Comparison of ENCODE assay signal across 13 cellular contexts in genomic region chr1:3455630-3456448, GRCh38. TPM values are rescaled to one million over a fixed set of nuclear protein-coding genes. Genes with fewer than 3 reads are reported as not detected.
DNase-seq lines count a peak whose midpoint lies in the region; ATAC-seq, FAIRE-seq and TF ChIP-seq lines count a peak whose summit lies in the region.
"Had no signal": no experiment of that assay in that cellular context is flagged by ENCODE, and none has a peak within 500 bp of the region (broad histone marks: within the 10 kb centered on the region; RNA-seq: fewer than 3 reads in every experiment).

No MANE protein-coding gene starts in this region.

- H3K23ac ChIP-seq in mesendoderm (ENCODE audit: low read length): peak overlapping the region; percentile 45

- no peaks in the 10 kb centered on the region for H3K79me2 ChIP-seq in K562 (ENCODE audit: control insufficient read depth, insufficient read depth, low read length)
- peaks cover 3% of the 10 kb centered on the region for H3K79me2 ChIP-seq in mesendoderm (ENCODE audit: control insufficient read depth, insufficient read depth, low read length)
- H3K79me2 ChIP-seq in GM23248 (ENCODE audit: insufficient read depth): no peaks in the 10 kb centered on the region

- H3K56ac ChIP-seq in mesendoderm (ENCODE audit: low read length): peak overlapping the region; percentile 97

- H3K4me2 ChIP-seq in K562 (ENCODE audit: insufficient read depth, low read length) (no peak overlapping the region), mesendoderm (ENCODE audit: low read length) (peak overlapping the region; percentile 84), GM23248 (ENCODE audit: unreplicated experiment) (no peak overlapping the region)

- TF ChIP-seq EP300 in K562 (IDR thresholded peaks at IDR 0.05; ENCODE audit: low read length): no peak
- no peak for TF ChIP-seq EP300 in transverse colon (IDR thresholded peaks at IDR 0.05; ENCODE audit: low read depth)

- peak overlapping the region; percentile 61 for H3K18ac ChIP-seq in mesendoderm (ENCODE audit: low read length)

- no peak overlapping the region for H2BK15ac ChIP-seq in mesendoderm (replicated peaks; ENCODE audit: low read depth)

- intact Hi-C loops in left ventricle myocardium inferior (cut with micrococcal nuclease): no loop called here
- intact Hi-C loops in K562 (cut with micrococcal nuclease): no loop called here
- intact Hi-C loops in transverse colon (cut with DNase I; ENCODE audit: low total_unique reads): no loop called here
- intact Hi-C loops in testis (cut with DNase I; ENCODE audit: low total_unique reads): no loop called here

- no peak overlapping the region for H4K5ac ChIP-seq in mesendoderm (ENCODE audit: low read length)

- ATAC-seq in K562: no peak

- no peaks in the 10 kb centered on the region for H3F3A ChIP-seq in GM23248 (ENCODE audit: insufficient read depth)

- H3K27me3 ChIP-seq in left ventricle myocardium inferior (ENCODE audit: low read depth) (peaks cover 30% of the 10 kb centered on the region), right atrium auricular region (no peaks in the 10 kb centered on the region), K562 (ENCODE audit: control insufficient read depth in 2 of 2, insufficient read depth in 2 of 2, low read length in 2 of 2) (peaks cover 24 to 54% of the 10 kb centered on the region in 2 experiments; a peak in 4 of 5 replicates), mesendoderm (ENCODE audit: insufficient read depth, low read length, poor library complexity) (no peaks in the 10 kb centered on the region), transverse colon (peaks cover 38% of the 10 kb centered on the region), testis (no peaks in the 10 kb centered on the region), GM23248 (replicated peaks; ENCODE audit: insufficient read depth) (peaks cover 33% of the 10 kb centered on the region)

- H3K4ac ChIP-seq in mesendoderm (ENCODE audit: low read depth, low read length): peak overlapping the region; percentile 84

- in situ Hi-C loops in K562 (cut with MboI) (no loop called here), transverse colon (cut with MboI; ENCODE audit: low pct_ligation_motif_present in 1 of 4, low pct_unique_long_range_greater_than_20kb in 1 of 4, low sequenced_read_pairs in 3 of 4) (no loop called here), GM23248 (cut with MboI) (no loop called here)

- TF ChIP-seq RAD21 in K562 (CRISPR knock-in tag; conservative IDR thresholded peaks at IDR 0.05 in 1 of 2, IDR thresholded peaks at IDR 0.05 in 1 of 2): no peak

- DNase-seq in left ventricle myocardium inferior (no peak), right atrium auricular region (ENCODE audit: low spot score) (no peak), K562 (ENCODE audit: extremely low read depth in 1 of 4, low spot score in 3 of 4) (no peak), mesendoderm (no peak), transverse colon (no peak), NCI-H1930 (lab: John Stamatoyannopoulos, UW) (no peak), testis (no peak), GM23248 (no peak)
- DNase-seq: cerebellar nuclear complex, NCI-H187 had no signal

- no peaks in the 10 kb centered on the region for H3K36me3 ChIP-seq in left ventricle myocardium inferior
- H3K36me3 ChIP-seq in right atrium auricular region: no peaks in the 10 kb centered on the region
- no peaks in the 10 kb centered on the region for H3K36me3 ChIP-seq in K562 (ENCODE audit: control insufficient read depth, insufficient read depth, low read length)
- H3K36me3 ChIP-seq in mesendoderm (ENCODE audit: control insufficient read depth, insufficient read depth, low read length): no peaks in the 10 kb centered on the region
- H3K36me3 ChIP-seq in transverse colon: no peaks in the 10 kb centered on the region
- H3K36me3 ChIP-seq in testis (ENCODE audit: low read depth, missing control alignments): no peaks in the 10 kb centered on the region
- H3K36me3 ChIP-seq in GM23248 (ENCODE audit: low read depth): no peaks in the 10 kb centered on the region
- H3K36me3 ChIP-seq: suprapubic skin had no signal

- 28% methylated on average over 17 of the region's 18 CpGs for WGBS in K562 (ENCODE audit: insufficient coverage, low coverage, missing lambda C conversion rate)
- no CpG with 5 or more reads among the region's 18 CpGs for WGBS in mesendoderm (ENCODE audit: extremely low coverage, insufficient coverage, low lambda C conversion rate)
- 82% methylated on average over 17 of the region's 18 CpGs; no CpG with 5 or more reads in 1 of the 2 donors for WGBS in transverse colon (ENCODE audit: low coverage in 1 of 2), 2 donors
- WGBS in testis, 2 donors: 86% methylated on average over 15 to 18 of the region's 18 CpGs
- 86% methylated on average over 17 to 18 of the region's 18 CpGs for WGBS in GM23248 (ENCODE audit: low coverage in 1 of 2, low lambda C conversion rate in 2 of 2, missing lambda C conversion rate in 2 of 2), 2 experiments

- H4K20me1 ChIP-seq in K562 (replicated peaks; ENCODE audit: control insufficient read depth, insufficient read depth, low read length): peaks cover 41% of the 10 kb centered on the region
- no peaks in the 10 kb centered on the region for H4K20me1 ChIP-seq in GM23248 (ENCODE audit: insufficient read depth)

- no peaks in the 10 kb centered on the region for H3K9me1 ChIP-seq in K562 (ENCODE audit: control insufficient read depth, insufficient read depth, low read length)

- BruUV-seq in K562 (replicated peaks; lab: Mats Ljungman, UMichigan): no TSS peak

- POLR2A ChIA-PET in K562 (lab: Yijun Ruan, JAX): no interaction called here

- no peak for TF ChIP-seq POLR2A in K562 (conservative IDR thresholded peaks at IDR 0.05)
- TF ChIP-seq POLR2A in transverse colon (IDR thresholded peaks at IDR 0.05): no peak
- no peak for TF ChIP-seq POLR2A in testis (IDR thresholded peaks at IDR 0.05)

- H2AFZ ChIP-seq in K562 (ENCODE audit: low read depth, low read length): no peak overlapping the region
- H2AFZ ChIP-seq in GM23248: no peak overlapping the region

- H3K4me1 ChIP-seq in left ventricle myocardium inferior (peaks cover 68% of the 10 kb centered on the region), right atrium auricular region (peaks cover 0 to 49% of the 10 kb centered on the region in 2 donors), K562 (replicated peaks in 1 of 2; ENCODE audit: control insufficient read depth in 2 of 2, insufficient read depth in 2 of 2, low read length in 2 of 2) (peaks cover 0 to 39% of the 10 kb centered on the region in 2 experiments; a peak in 3 of 5 replicates), mesendoderm (ENCODE audit: control insufficient read depth, low read depth, low read length) (peaks cover 11% of the 10 kb centered on the region), transverse colon (peaks cover 33 to 74% (median 69%) of the 10 kb centered on the region in 4 donors), testis (peaks cover 42% of the 10 kb centered on the region), GM23248 (ENCODE audit: insufficient read depth) (no peaks in the 10 kb centered on the region)

- H2BK5ac ChIP-seq in mesendoderm (ENCODE audit: low read length): peak overlapping the region; percentile 82

- H3K79me1 ChIP-seq in mesendoderm (ENCODE audit: low read length): peaks cover 4% of the 10 kb centered on the region

- no peaks in the 10 kb centered on the region for H3K9me3 ChIP-seq in left ventricle myocardium inferior (replicated peaks)
- H3K9me3 ChIP-seq in right atrium auricular region: no peaks in the 10 kb centered on the region
- H3K9me3 ChIP-seq in K562 (replicated peaks; ENCODE audit: control insufficient read depth, insufficient read depth, low read depth, low read length): no peaks in the 10 kb centered on the region
- H3K9me3 ChIP-seq in transverse colon: no peaks in the 10 kb centered on the region
- H3K9me3 ChIP-seq in testis: no peaks in the 10 kb centered on the region
- H3K9me3 ChIP-seq in GM23248 (ENCODE audit: low read depth): no peaks in the 10 kb centered on the region
- H3K9me3 ChIP-seq: suprapubic skin had no signal

- no peaks in the 10 kb centered on the region for H3K9me2 ChIP-seq in GM23248 (ENCODE audit: insufficient read depth)

- H3K27ac ChIP-seq in left ventricle myocardium inferior (replicated peaks): peak overlapping the region; percentile 68
- no peak overlapping the region for H3K27ac ChIP-seq in right atrium auricular region
- H3K27ac ChIP-seq in K562 (ENCODE audit: extremely low read depth, low read depth, low read length): no peak overlapping the region
- no peak overlapping the region for H3K27ac ChIP-seq in mesendoderm (ENCODE audit: low read depth, low read length)
- peak overlapping the region; percentile 89 to 93 (median 92) for H3K27ac ChIP-seq in transverse colon
- H3K27ac ChIP-seq in testis: peak overlapping the region in 1 of 2 donors; percentile 63
- no peak overlapping the region for H3K27ac ChIP-seq in GM23248
- H3K27ac ChIP-seq: suprapubic skin had no signal

- H3K4me3 ChIP-seq in left ventricle myocardium inferior (no peak overlapping the region), right atrium auricular region (no peak overlapping the region), K562 (no peak overlapping the region), mesendoderm (ENCODE audit: low read length) (peak overlapping the region; percentile 41), transverse colon (peak overlapping the region in 3 of 4 donors; percentile 70 to 89 (median 75)), testis (no peak overlapping the region), GM23248 (no peak overlapping the region)

- no peak overlapping the region for H2BK120ac ChIP-seq in mesendoderm (ENCODE audit: low read depth, low read length)

- no peak overlapping the region for H4K8ac ChIP-seq in mesendoderm (ENCODE audit: low read depth, low read length)

- H2AK5ac ChIP-seq in mesendoderm (ENCODE audit: low read length): peak overlapping the region; percentile 99

- CTCF ChIA-PET in K562 (lab: Yijun Ruan, JAX; ENCODE audit: low intra/inter-chr PET ratio): no interaction called here

- TF ChIP-seq CTCF in left ventricle myocardium inferior (IDR thresholded peaks at IDR 0.05; ENCODE audit: borderline replicate concordance) (no peak), right atrium auricular region (IDR thresholded peaks at IDR 0.05) (no peak), K562 (IDR thresholded peaks at IDR 0.05 in 2 of 3, conservative IDR thresholded peaks at IDR 0.05 in 1 of 3; ENCODE audit: insufficient read depth in 2 of 3, low read depth in 1 of 3, low read length in 3 of 3) (no peak), transverse colon (IDR thresholded peaks at IDR 0.05) (no peak), testis (IDR thresholded peaks at IDR 0.05) (no peak)

- H3K9ac ChIP-seq in K562 (ENCODE audit: insufficient read depth in 1 of 2, low read depth in 2 of 2, low read length in 2 of 2) (no peak overlapping the region), mesendoderm (ENCODE audit: low read length) (peak overlapping the region; percentile 72), GM23248 (no peak overlapping the region)

- no peak for FAIRE-seq in K562 (lab: Jason Lieb, UNC)
- FAIRE-seq: HTR-8/SVneo, TTC549 had no signal

RNA-seq across cellular contexts. Expression of gene ARHGEF16, which starts 1.4 kb away (rescaled TPM):
- total RNA-seq in left ventricle myocardium inferior (0.52 TPM), right atrium auricular region (1 to 10 TPM in 1 of 2 donors, under 1 TPM in 1; 0.22 to 1.5 TPM), K562 (2014; rRNA removed) (0.45 and 0.94 TPM in 2 replicates), K562 (2014; rRNA removed; fragmentation: Illumina TruSeq; extraction: Trizol) (0.06 and 0.15 TPM in 2 replicates), K562 (2015; rRNA removed; fragmentation: Illumina TruSeq; extraction: Trizol) (0.11 and 0.25 TPM in 2 replicates), K562 (2021) (0.98 and 1.2 TPM in 2 replicates), transverse colon (100 to 1,000 TPM; 104 to 240 (median 145) TPM), testis (10 to 100 TPM; 17.1 to 25.7 TPM)
- total RNA-seq in K562 (2011; cell fraction: chromatin; rRNA removed; ENCODE audit: low replicate concordance): 1.6 and 7.5 TPM in 2 replicates
- 3.9 and 5.7 TPM in 2 replicates for total RNA-seq in K562 (2011; cell fraction: nucleolus; rRNA removed)
- total RNA-seq in K562 (2011; cell fraction: nucleoplasm; rRNA removed): 2.1 and 3.2 TPM in 2 replicates
- polyA plus RNA-seq in K562 (2011; rRNA removed) (0.78 and 0.93 TPM in 2 replicates), K562 (2014; fragmentation: Illumina TruSeq; extraction: Trizol) (0.49 and 0.66 TPM in 2 replicates), K562 (2014; fragmentation: Nextera tagmentation; extraction: Ambion mirVana) (not detected), K562 (2014; rRNA removed) (0.78 and 1.2 TPM in 2 replicates), testis (ENCODE audit: insufficient read depth, low read depth, low replicate concordance) (5.7 TPM), GM23248 (2016; fragmentation: Nextera tagmentation; extraction: Ambion mirVana) (not detected in 2 replicates)
- polyA plus RNA-seq in K562 (2011; cell fraction: cytosol; rRNA removed): 0.49 and 1.9 TPM in 2 replicates
- polyA plus RNA-seq in K562 (2011; cell fraction: nucleus; rRNA removed): 2.9 and 7.4 TPM in 2 replicates
- polyA plus RNA-seq in K562 (2012): 0.49 and 2.9 TPM in 2 replicates
- 1.3 and 3.0 TPM in 2 replicates for polyA minus RNA-seq in K562 (2011; rRNA and poly(A)+ RNA removed)
- polyA minus RNA-seq in K562 (2011; cell fraction: cytosol; rRNA and poly(A)+ RNA removed): 0.91 and 1.5 TPM in 2 replicates
- 2.4 and 4.6 TPM in 2 replicates for polyA minus RNA-seq in K562 (2011; cell fraction: nucleus; rRNA and poly(A)+ RNA removed)
- 8.4 TPM for polyA plus RNA-seq in mesendoderm (2013, experiment 1 of 2)
- polyA plus RNA-seq in mesendoderm (2013, experiment 2 of 2): 8.1 TPM
- not detected in 2 replicates for total RNA-seq in GM23248 (2014; rRNA removed; shearing (Covaris generic))

Comparison
In these comparisons a context has a peak if more than half of its experiments do, and no peak if none do; other contexts are left out.
1. H3K27ac ChIP-seq: peak in left ventricle myocardium inferior (single experiment) and transverse colon (4 of 4); none in right atrium auricular region (0 of 2), K562 (single experiment), mesendoderm (single experiment) and GM23248 (single experiment).
2. H3K4me3 ChIP-seq: peak in mesendoderm (single experiment) and transverse colon (3 of 4); none in left ventricle myocardium inferior (single experiment), right atrium auricular region (0 of 2), K562 (single experiment), testis (0 of 2) and GM23248 (single experiment).